34 cellular contexts compared by ENCODE assay signal in genomic region chr1:4500441-4500840, GRCh38.
"Had no signal": no experiment of that assay in that cellular context is flagged by ENCODE, and none has a peak within 500 bp of the region (broad histone marks: within the 10 kb centered on the region; RNA-seq: fewer than 3 reads in every experiment).

No MANE protein-coding gene starts in this region.

- H3K4me3 ChIP-seq: MG63 had no signal

- DNase-seq: Karpas-422, Kasumi-1, MG63, MM.1S, MV-4-11, NCI-H1048, NCI-H1092, NCI-H1092 treated with DMSO at 0.1 percent for 48 hours, NCI-H1105, NCI-H1105 treated with DMSO at 0.1 percent for 48 hours, NCI-H1417, NCI-H1417 treated with DMSO at 0.1 percent for 48 hours, NCI-H1436, NCI-H1436 treated with DMSO at 0.1 percent for 48 hours, NCI-H146, NCI-H1694, NCI-H1694 treated with DMSO at 0.1 percent for 48 hours, NCI-H187, NCI-H187 treated with DMSO at 0.1 percent for 48 hours, NCI-H1930, NCI-H2029, NCI-H2029 treated with DMSO at 0.1 percent for 48 hours, NCI-H2081, NCI-H2081 treated with DMSO at 0.1 percent for 48 hours, NCI-H2107, NCI-H2171, NCI-H2171 treated with DMSO at 0.1 percent for 48 hours, NCI-H2227 treated with DMSO at 0.1 percent for 48 hours, NCI-H226, NCI-H345, NCI-H446, NCI-H446 treated with DMSO at 0.1 percent for 48 hours, NCI-H510A had no signal

- H3K9me3 ChIP-seq: MG63 had no signal

- H3K27ac ChIP-seq: KMS-11 had no signal

- H3K27me3 ChIP-seq: MG63 had no signal

- H3K36me3 ChIP-seq: MG63 had no signal
